8 cellular contexts compared by ENCODE assay signal in the genomic region with DNA sequence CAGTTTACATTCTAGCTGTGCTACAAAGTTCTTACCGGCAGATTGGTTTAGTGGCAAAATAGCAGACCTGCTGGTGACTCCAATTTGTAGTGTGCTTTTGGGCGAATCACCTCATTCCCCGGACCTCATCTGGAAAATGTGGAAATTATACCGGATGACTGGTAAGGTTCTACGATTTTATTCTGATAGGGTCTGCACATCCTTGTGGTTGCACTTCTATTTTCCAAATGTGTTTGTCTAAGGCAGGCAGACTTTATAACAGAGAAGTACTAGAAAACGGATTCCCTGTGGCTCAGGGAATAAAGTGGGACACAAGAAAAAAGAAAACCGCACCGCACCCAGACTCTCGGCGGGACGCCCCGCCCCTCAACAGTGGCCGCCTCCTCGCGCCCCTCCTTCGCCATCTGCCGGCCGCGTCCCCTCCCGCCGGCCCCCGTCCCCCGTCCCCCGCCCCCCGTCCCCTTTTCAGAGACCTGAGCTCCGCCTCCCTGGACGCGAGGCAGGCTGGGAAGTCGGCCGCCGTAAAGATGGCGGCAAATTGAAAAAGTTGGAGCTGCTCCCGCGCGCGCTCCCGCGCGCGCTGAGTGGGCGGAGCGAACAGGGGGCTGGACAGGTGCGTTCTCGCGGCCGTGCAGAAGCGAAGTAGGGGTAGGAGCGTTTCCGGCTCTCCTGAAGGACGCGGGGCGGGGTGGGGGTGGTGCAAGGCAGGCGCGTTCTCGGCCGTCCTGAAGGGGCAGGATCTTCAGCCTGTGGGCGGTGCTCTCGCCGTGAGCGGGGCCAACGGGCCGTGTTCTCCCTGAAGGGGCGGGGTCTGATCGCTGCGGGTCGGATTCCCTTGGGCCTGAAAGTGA. TPM values are rescaled to one million over a fixed set of nuclear protein-coding genes. Genes with fewer than 3 reads are reported as not detected.
DNase-seq lines count a peak whose midpoint lies in the region; ATAC-seq and TF ChIP-seq lines count a peak whose summit lies in the region.

No MANE protein-coding gene starts in this region.

- DNase-seq in NCI-H69 (lab: John Stamatoyannopoulos, UW): peak; percentile 99
- peak; percentile 99 for DNase-seq in activated CD4-positive, alpha-beta T cell treated with anti-CD3 and anti-CD28 coated beads, Interleukin-2, amount 50 U/mL, for 1 hour
- DNase-seq in left lung: peak; percentile 100
- DNase-seq in stimulated activated CD4-positive, alpha-beta T cell treated with anti-CD3 and anti-CD28 coated beads, Interleukin-2, amount 100 ng/mL, for 4 hours (ENCODE audit: low read depth): peak; percentile 98

- H3K9me3 Mint-ChIP-seq in dendritic cell treated with granulocyte-macrophage colony-stimulating factor and Interleukin-4, amounts not matched to agents 40 ng/mL and 50 ng/mL, for 4 days: no peaks in the 10 kb centered on the region

- peaks cover 0 to 10% (median 6%) of the 10 kb centered on the region in 11 experiments; a peak in 9 of 22 replicates for H3K36me3 ChIP-seq in BLaER1 treated with 17β-estradiol and CSF1 and Interleukin-3, amounts not matched to agents 10 nM and 100 nM
- no peaks in the 10 kb centered on the region for H3K36me3 ChIP-seq in left lung

- H3K27ac ChIP-seq in BLaER1 treated with 17β-estradiol and CSF1 and Interleukin-3, amounts not matched to agents 10 nM and 100 nM: peak overlapping the region; percentile 78 to 90 (median 86)
- peak overlapping the region; percentile 90 to 92 for H3K27ac ChIP-seq in left lung

- peaks cover 43% of the 10 kb centered on the region for H3K4me1 Mint-ChIP-seq in dendritic cell treated with granulocyte-macrophage colony-stimulating factor and Interleukin-4, amounts not matched to agents 40 ng/mL and 50 ng/mL, for 4 days (ENCODE audit: low read depth)

- no peaks in the 10 kb centered on the region for H3K27me3 Mint-ChIP-seq in dendritic cell treated with granulocyte-macrophage colony-stimulating factor and Interleukin-4, amounts not matched to agents 40 ng/mL and 50 ng/mL, for 4 days

- H3K9me3 ChIP-seq in BLaER1 treated with 17β-estradiol and CSF1 and Interleukin-3, amounts not matched to agents 10 nM and 100 nM (replicated peaks in 1 of 11): no peaks in the 10 kb centered on the region
- no peaks in the 10 kb centered on the region for H3K9me3 ChIP-seq in left lung

- H3K36me3 Mint-ChIP-seq in dendritic cell treated with granulocyte-macrophage colony-stimulating factor and Interleukin-4, amounts not matched to agents 40 ng/mL and 50 ng/mL, for 4 days (ENCODE audit: low read depth): peaks cover 20% of the 10 kb centered on the region

- peaks cover 21 to 39% (median 35%) of the 10 kb centered on the region in 11 experiments; a peak in 19 of 22 replicates for H4K20me1 ChIP-seq in BLaER1 treated with 17β-estradiol and CSF1 and Interleukin-3, amounts not matched to agents 10 nM and 100 nM

- peak overlapping the region; percentile 95 for H3K27ac Mint-ChIP-seq in dendritic cell treated with granulocyte-macrophage colony-stimulating factor and Interleukin-4, amounts not matched to agents 40 ng/mL and 50 ng/mL, for 4 days

- peaks cover 53 to 70% (median 62%) of the 10 kb centered on the region in 10 experiments for H3K4me1 ChIP-seq in BLaER1 treated with 17β-estradiol and CSF1 and Interleukin-3, amounts not matched to agents 10 nM and 100 nM
- H3K4me1 ChIP-seq in left lung: peaks cover 19 to 39% of the 10 kb centered on the region in 2 donors

- peak in 1 of 2 donors; percentile 21 for TF ChIP-seq CTCF in left lung (IDR thresholded peaks at IDR 0.05)

- H3K27me3 ChIP-seq in BLaER1 treated with 17β-estradiol and CSF1 and Interleukin-3, amounts not matched to agents 10 nM and 100 nM: no peaks in the 10 kb centered on the region
- no peaks in the 10 kb centered on the region for H3K27me3 ChIP-seq in left lung

- peak overlapping the region; percentile 67 to 87 (median 80) for H3K4me3 ChIP-seq in BLaER1 treated with 17β-estradiol and CSF1 and Interleukin-3, amounts not matched to agents 10 nM and 100 nM
- peak overlapping the region; percentile 45 to 82 for H3K4me3 ChIP-seq in left lung

- ATAC-seq in GM19351 (IDR thresholded peaks at IDR 0.05; ENCODE audit: unreplicated experiment): peak; percentile 59
- peak; percentile 66 for ATAC-seq in HG03520 (IDR thresholded peaks at IDR 0.05; ENCODE audit: unreplicated experiment)
- ATAC-seq in left lung: peak; percentile 94

- peak overlapping the region; percentile 87 for H3K4me3 Mint-ChIP-seq in dendritic cell treated with granulocyte-macrophage colony-stimulating factor and Interleukin-4, amounts not matched to agents 40 ng/mL and 50 ng/mL, for 4 days

- H3K9ac ChIP-seq in BLaER1 treated with 17β-estradiol and CSF1 and Interleukin-3, amounts not matched to agents 10 nM and 100 nM: peak overlapping the region; percentile 79 to 93 (median 86)

- intact Hi-C loops in dendritic cell treated with granulocyte-macrophage colony-stimulating factor and Interleukin-4, amounts not matched to agents 40 ng/mL and 50 ng/mL, for 4 days (cut with micrococcal nuclease): loop anchor here (1.0 kb wide), 2 partner anchors 13 to 112 kb away; a partner anchor contains a TSS
- intact Hi-C loops in left lung (cut with DNase I): no loop called here

- H3K4me2 ChIP-seq in BLaER1 treated with 17β-estradiol and CSF1 and Interleukin-3, amounts not matched to agents 10 nM and 100 nM: peak overlapping the region; percentile 65 to 91 (median 84)

RNA-seq across cellular contexts. Expression of a gene that starts 0.5 kb away (rescaled TPM):
- total RNA-seq in left lung: 10 to 100 TPM; 43.4 to 50.1 TPM

RNA-seq across cellular contexts. Expression of a gene that starts 20.7 kb away (rescaled TPM):
- total RNA-seq in left lung: 10 to 100 TPM; 23.9 to 40.9 TPM

Comparison
In these comparisons a context has a peak if more than half of its experiments do, and no peak if none do; other contexts are left out.
1. Peak in every context shown above with its lines: DNase-seq, ATAC-seq, H3K4me3 ChIP-seq and H3K27ac ChIP-seq.